In the genomic region with DNA sequence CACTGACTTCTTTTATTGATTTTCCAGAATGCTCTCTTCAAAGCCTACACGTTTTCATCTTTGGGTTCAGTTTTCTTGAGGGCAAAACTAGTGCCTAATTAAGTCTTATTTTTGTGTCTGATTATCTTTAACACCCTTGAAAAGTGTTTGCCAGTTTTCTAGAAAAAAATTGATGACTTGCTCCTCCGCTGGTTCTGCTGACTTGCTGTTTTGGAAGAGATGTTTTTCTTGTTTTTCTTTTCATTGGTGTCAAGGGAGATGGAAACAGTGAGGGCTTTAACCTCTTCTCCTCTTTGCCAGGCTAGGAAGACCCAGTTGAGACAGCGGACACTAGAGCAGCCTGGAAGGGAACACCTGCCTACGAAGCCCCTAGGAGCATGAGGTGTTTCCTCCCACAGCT, we compare ENCODE assay signal across 30 cellular contexts.
"Had no signal": no experiment of that assay in that cellular context is flagged by ENCODE, and none has a peak within 500 bp of the region (broad histone marks: within the 10 kb centered on the region; RNA-seq: fewer than 3 reads in every experiment).

No MANE protein-coding gene starts in this region.

- H3K27me3 ChIP-seq: adrenal gland, body of pancreas, esophagus squamous epithelium, gastroesophageal sphincter had no signal

- H3K4me3 ChIP-seq: adrenal gland, body of pancreas, esophagus squamous epithelium, gastroesophageal sphincter had no signal

- H3K27ac ChIP-seq: adrenal gland, body of pancreas, epithelial cell of prostate, esophagus squamous epithelium, gastroesophageal sphincter had no signal

- H3K36me3 ChIP-seq: adrenal gland, esophagus squamous epithelium, gastroesophageal sphincter had no signal

- H3K9me3 ChIP-seq: adrenal gland, body of pancreas, esophagus squamous epithelium, gastroesophageal sphincter had no signal

- DNase-seq: activated CD4-positive, alpha-beta memory T cell treated with anti-CD3 and anti-CD28 coated beads, Interleukin-2, amount 10 ng/mL, durations not matched to agents 7 days and 5 days; activated CD4-positive, alpha-beta T cell treated with anti-CD3 and anti-CD28 coated beads for 36 hours; activated CD4-positive, alpha-beta T cell treated with anti-CD3 and anti-CD28 coated beads, Interleukin-2, amount 10 ng/mL, durations not matched to agents 7 days and 5 days; activated CD4-positive, alpha-beta T cell treated with anti-CD3 and anti-CD28 coated beads, Interleukin-2, amount 50 U/mL, for 4 hours; activated CD4-positive, CD25-positive, alpha-beta regulatory T cell; activated CD4-positive, CD25-positive, alpha-beta regulatory T cell treated with anti-CD3 and anti-CD28 coated beads, Interleukin-2, amount 50 U/mL, for 72 hours; activated CD8-positive, alpha-beta memory T cell treated with anti-CD3 and anti-CD28 coated beads for 24 hours; activated effector memory CD4-positive, alpha-beta T cell treated with Interleukin-2 at 50 U/mL for 16 hours; activated naive CD4-positive, alpha-beta T cell treated with anti-CD3 and anti-CD28 coated beads for 36 hours; activated naive CD8-positive, alpha-beta T cell treated with anti-CD3 and anti-CD28 coated beads for 36 hours; activated naive CD8-positive, alpha-beta T cell treated with anti-CD3 and anti-CD28 coated beads, Interleukin-2, amount 50 U/mL, for 24 hours; activated T-cell treated with anti-CD3 and anti-CD28 coated beads, Interleukin-2, amount 50 U/mL, for 4 hours; adrenal gland; amygdala; aorta; body of pancreas; caudate nucleus; cortex of kidney; dermis blood vessel endothelial cell; effector CD4-positive, alpha-beta T cell; esophagus squamous epithelium; foreskin melanocyte; T-helper 1 cell; T-helper 2 cell had no signal

- FAIRE-seq: colon, endometrium, endothelial cell of umbilical vein had no signal

- H3K4me1 ChIP-seq: adrenal gland, body of pancreas had no signal

- ATAC-seq: activated CD4-positive, alpha-beta T cell treated with anti-CD3 and anti-CD28 coated beads for 36 hours; activated naive CD8-positive, alpha-beta T cell treated with anti-CD3 and anti-CD28 coated beads, Interleukin-2, amount 50 U/mL, for 24 hours; activated T-cell treated with anti-CD3 and anti-CD28 coated beads, Interleukin-2, amount 50 U/mL, for 4 hours; activated T-helper 17 cell treated with anti-CD3 and anti-CD28 coated beads, Interleukin-2, amount 50 U/mL, for 72 hours; body of pancreas had no signal
